8 cellular contexts compared by ENCODE assay signal in genomic region chr5:86917117-86917579, GRCh38.
DNase-seq lines count a peak whose midpoint lies in the region; ATAC-seq, FAIRE-seq and TF ChIP-seq lines count a peak whose summit lies in the region.
"Had no signal": no experiment of that assay in that cellular context is flagged by ENCODE, and none has a peak within 500 bp of the region (broad histone marks: within the 10 kb centered on the region; RNA-seq: fewer than 3 reads in every experiment).

No MANE protein-coding gene starts in this region.

- no peaks in the 10 kb centered on the region for H3K9me3 ChIP-seq in GM12878 (replicated peaks; ENCODE audit: control insufficient read depth, insufficient read depth, low read length)
- H3K9me3 ChIP-seq in liver (ENCODE audit: control insufficient read depth in 4 of 4, low read length in 3 of 4) = no peaks in the 10 kb centered on the region
- H3K9me3 ChIP-seq: adrenal gland had no signal

- H3K9ac ChIP-seq in GM12878 (ENCODE audit: control insufficient read depth, insufficient read depth, low read length) (no peak overlapping the region), liver (ENCODE audit: low read depth in 1 of 2, low read length in 2 of 2) (no peak overlapping the region)

- H3K4me1 ChIP-seq in GM12878 (ENCODE audit: control insufficient read depth, insufficient read depth, low read length) (no peaks in the 10 kb centered on the region), liver (ENCODE audit: control insufficient read depth in 4 of 4, insufficient read depth in 4 of 4, low read length in 3 of 4) (no peaks in the 10 kb centered on the region)
- H3K4me1 ChIP-seq: adrenal gland had no signal

- H3K27me3 ChIP-seq in GM12878 (replicated peaks in 1 of 2; ENCODE audit: control insufficient read depth in 2 of 2, insufficient read depth in 2 of 2, low read length in 1 of 2) = no peaks in the 10 kb centered on the region
- H3K27me3 ChIP-seq in liver (ENCODE audit: control insufficient read depth in 4 of 4, insufficient read depth in 4 of 4, low read length in 3 of 4) = no peaks in the 10 kb centered on the region
- H3K27me3 ChIP-seq: adrenal gland had no signal

- H3K4me3 ChIP-seq in GM12878 (no peak overlapping the region), liver (ENCODE audit: low read depth in 1 of 3, low read length in 3 of 3) (no peak overlapping the region)
- H3K4me3 ChIP-seq: adrenal gland had no signal

- TF ChIP-seq CTCF in GM20000 (IDR thresholded peaks at IDR 0.05; ENCODE audit: extremely low read depth, missing control alignments) (no peak), GM12878 (IDR thresholded peaks at IDR 0.05 in 2 of 3, conservative IDR thresholded peaks at IDR 0.05 in 1 of 3; ENCODE audit: control insufficient read depth in 2 of 3, extremely low read depth in 1 of 3, insufficient read depth in 1 of 3, low read depth in 3 of 3, low read length in 3 of 3) (no peak), liver (IDR thresholded peaks at IDR 0.05; ENCODE audit: low read depth, low read length, missing input control) (no peak)

- 21% methylated on average over 2 of the region's 2 CpGs for WGBS in GM12878 (ENCODE audit: insufficient coverage, insufficient replicate concordance, low lambda C conversion rate, missing lambda C conversion rate)
- WGBS in liver = 18% methylated on average over 2 of the region's 2 CpGs

- no peak for FAIRE-seq in GM12878 (lab: Jason Lieb, UNC)

- no peak overlapping the region for H2AFZ ChIP-seq in GM12878 (ENCODE audit: control insufficient read depth, low read depth, low read length)

- H4K20me1 ChIP-seq in GM12878 (ENCODE audit: control insufficient read depth, insufficient read depth) = no peaks in the 10 kb centered on the region

- no peak for TF ChIP-seq EP300 in GM12878 (IDR thresholded peaks at IDR 0.05; ENCODE audit: borderline replicate concordance in 1 of 2, control insufficient read depth in 1 of 2, low read depth in 2 of 2, low read length in 2 of 2)

- no peak for TF ChIP-seq POLR2A in GM12878 (IDR thresholded peaks at IDR 0.05; ENCODE audit: low read depth, low read length)

- no TSS peak for BruUV-seq in GM12878 (replicated peaks; lab: Mats Ljungman, UMichigan)

- H3K36me3 ChIP-seq in GM12878 (ENCODE audit: control insufficient read depth in 2 of 2, insufficient read depth in 2 of 2, low read length in 1 of 2) (no peaks in the 10 kb centered on the region), liver (ENCODE audit: control insufficient read depth in 4 of 4, insufficient read depth in 3 of 4, low read depth in 1 of 4, low read length in 3 of 4) (no peaks in the 10 kb centered on the region)
- H3K36me3 ChIP-seq: adrenal gland had no signal

- in situ Hi-C loops in GM12878 (cut with MboI) = no loop called here

- intact Hi-C loops in GM12878 (cut with micrococcal nuclease; ENCODE audit: unreplicated experiment) = no loop called here

- RAD21 ChIA-PET in GM12878 (lab: Charles Lee; ENCODE audit: unreplicated experiment) = no interaction called here

- POLR2A ChIA-PET in GM12878 (lab: Charles Lee) = no interaction called here

- no peak overlapping the region for H3K4me2 ChIP-seq in GM12878 (ENCODE audit: control insufficient read depth, insufficient read depth)

- no peak for TF ChIP-seq RAD21 in GM12878 (IDR thresholded peaks at IDR 0.05; ENCODE audit: insufficient read depth, low read depth, low read length)
- no peak for TF ChIP-seq RAD21 in liver (IDR thresholded peaks at IDR 0.05)

- DNase-seq in GM20000 (ENCODE audit: low spot score) (peak; percentile 4), MV-4-11 (lab: John Stamatoyannopoulos, UW) (peak; percentile 0), GM12878 (ENCODE audit: low read depth, low spot score) (no peak), SHP77 (lab: John Stamatoyannopoulos, UW) (no peak), nucleus accumbens (lab: John Stamatoyannopoulos, UW) (no peak)

- H3K27ac ChIP-seq in GM12878 (ENCODE audit: control insufficient read depth, insufficient read depth) (no peak overlapping the region), liver (ENCODE audit: low read depth in 1 of 2, low read length in 2 of 2) (no peak overlapping the region)
- H3K27ac ChIP-seq: adrenal gland had no signal

- SMC1A ChIA-PET in GM12878 (lab: Charles Lee; ENCODE audit: uncharacterized antibody, unreplicated experiment) = interaction anchor here (0.7 kb wide), 1 partner anchor 561 kb away, joined by 4 read pairs; no protein-coding TSS in a partner anchor

- ATAC-seq in GM12878 (no peak), HG03139 (IDR thresholded peaks at IDR 0.05; ENCODE audit: unreplicated experiment) (no peak)

- CTCF ChIA-PET in GM12878 (lab: Yijun Ruan, JAX) = no interaction called here

- H3K79me2 ChIP-seq in GM12878 (ENCODE audit: control insufficient read depth, insufficient read depth, low read length) = no peaks in the 10 kb centered on the region

TF ChIP-seq in GM12878, 131 proteins besides CTCF, POLR2A, EP300 and RAD21:
- TF ChIP-seq ELK1 (IDR thresholded peaks at IDR 0.05; ENCODE audit: low read depth, low read length) (no peak), REST (IDR thresholded peaks at IDR 0.05; ENCODE audit: low read depth, low read length) (peak; percentile 91)
TF ChIP-seq in GM12878: peak in this region for 1.

TF ChIP-seq in liver, 16 proteins besides CTCF, POLR2A, EP300 and RAD21:
- TF ChIP-seq REST (IDR thresholded peaks at IDR 0.05) = peak; percentile 98
- no peak for TF ChIP-seq FOXA2 (IDR thresholded peaks at IDR 0.05)

Comparison
In these comparisons a context has a peak if more than half of its experiments do, and no peak if none do; other contexts are left out.
1. DNase-seq: peak in GM20000 (single experiment) and MV-4-11 (single experiment); none in GM12878 (single experiment), SHP77 (0 of 2) and nucleus accumbens (0 of 56).